Comparison of ENCODE assay signal across 11 cellular contexts in the genomic region with DNA sequence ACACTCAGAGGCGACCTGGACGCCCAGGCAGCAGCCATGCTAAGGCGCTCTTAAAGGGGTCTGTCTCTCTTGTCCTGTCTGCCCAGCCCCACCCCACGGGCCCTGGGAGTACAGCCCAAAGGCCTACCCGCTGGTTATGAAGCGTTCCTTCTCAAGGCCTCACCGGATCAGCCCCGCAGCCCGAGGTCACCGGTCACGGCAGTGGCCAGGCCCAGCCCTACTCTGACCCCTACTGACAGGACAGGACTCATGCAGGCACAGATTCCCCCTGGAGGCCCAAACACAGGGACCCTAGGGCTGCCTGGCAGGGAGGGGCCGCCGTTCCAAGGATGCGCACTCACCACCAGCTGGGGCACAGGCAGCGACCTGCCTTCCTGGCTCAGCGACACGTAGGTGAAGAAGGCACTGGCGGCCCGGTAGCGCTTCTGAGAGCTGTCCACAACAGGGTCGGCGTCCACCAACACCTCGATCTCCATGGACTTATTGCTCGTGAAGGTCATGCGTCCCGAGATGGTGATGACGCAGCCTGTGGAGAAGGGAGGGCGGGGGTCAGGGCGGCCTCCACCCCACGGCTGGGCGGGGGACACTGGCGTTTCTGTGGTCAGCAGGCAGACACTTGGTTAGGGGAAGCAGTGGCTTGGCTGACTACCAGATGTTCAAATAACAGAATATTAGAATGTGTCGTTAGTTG. TPM values are rescaled to one million over a fixed set of nuclear protein-coding genes. Genes with fewer than 3 reads are reported as not detected.
DNase-seq lines count a peak whose midpoint lies in the region; ATAC-seq and TF ChIP-seq lines count a peak whose summit lies in the region.
"Had no signal": no experiment of that assay in that cellular context is flagged by ENCODE, and none has a peak within 500 bp of the region (broad histone marks: within the 10 kb centered on the region; RNA-seq: fewer than 3 reads in every experiment).

No MANE protein-coding gene starts in this region.

- intact Hi-C loops in transverse colon (cut with DNase I; ENCODE audit: low total_unique reads), result no loop called here

- H3K27ac ChIP-seq in transverse colon, result peak overlapping the region in 2 of 4 donors; percentile 34 to 69
- H3K27ac ChIP-seq: breast epithelium, PC-9 had no signal

- WGBS in transverse colon (ENCODE audit: low coverage in 1 of 2), 2 donors, result 87% methylated on average over 28 of the region's 33 CpGs; no CpG with 5 or more reads in 1 of the 2 donors

- TF ChIP-seq CTCF in astrocyte of the cerebellum (IDR thresholded peaks at IDR 0.05; ENCODE audit: low read depth, low read length, missing control alignments) (peak; percentile 39), transverse colon (IDR thresholded peaks at IDR 0.05) (peak in 4 of 5 experiments; percentile 13 to 38 (median 26))

- TF ChIP-seq POLR2A in transverse colon (IDR thresholded peaks at IDR 0.05), result no peak

- no peak for ATAC-seq in GM18520 (IDR thresholded peaks at IDR 0.05; ENCODE audit: unreplicated experiment)

- peak; percentile 5 for DNase-seq in NCI-H748 (lab: John Stamatoyannopoulos, UW; ENCODE audit: unreplicated experiment)
- no peak for DNase-seq in NCI-H748 treated with DMSO at 0.1 percent for 48 hours (lab: John Stamatoyannopoulos, UW)
- no peak for DNase-seq in astrocyte of the cerebellum (ENCODE audit: low read depth)
- peak; percentile 89 for DNase-seq in iPS-NIHi7 (ENCODE audit: extremely low spot score)
- DNase-seq in transverse colon, result no peak
- DNase-seq in effector CD4-positive, alpha-beta T cell, result no peak
- no peak for DNase-seq in NAMALWA (ENCODE audit: low spot score)
- DNase-seq: PC-9 had no signal

- in situ Hi-C loops in astrocyte of the cerebellum (cut with HindIII; ENCODE audit: low sequenced_read_pairs), result no loop called here
- in situ Hi-C loops in transverse colon (cut with MboI; ENCODE audit: low pct_ligation_motif_present in 1 of 4, low pct_unique_long_range_greater_than_20kb in 1 of 4, low sequenced_read_pairs in 3 of 4), result no loop called here

- no peaks in the 10 kb centered on the region for H3K27me3 ChIP-seq in transverse colon
- H3K27me3 ChIP-seq: breast epithelium had no signal

- peaks cover 10 to 25% (median 20%) of the 10 kb centered on the region in 4 donors for H3K4me1 ChIP-seq in transverse colon
- H3K4me1 ChIP-seq: breast epithelium had no signal

- H3K4me3 ChIP-seq in astrocyte of the cerebellum (ENCODE audit: low read depth, low read length) (no peak overlapping the region), transverse colon (no peak overlapping the region)
- H3K4me3 ChIP-seq: breast epithelium, PC-9 had no signal

- TF ChIP-seq EP300 in transverse colon (IDR thresholded peaks at IDR 0.05; ENCODE audit: low read depth), result no peak

- H3K9me3 ChIP-seq in transverse colon, result no peaks in the 10 kb centered on the region
- H3K9me3 ChIP-seq: breast epithelium had no signal

- H3K36me3 ChIP-seq in transverse colon, result no peaks in the 10 kb centered on the region
- H3K36me3 ChIP-seq: breast epithelium had no signal

RNA-seq across cellular contexts. Expression of gene GPR153, which starts 20.0 kb away (rescaled TPM):
- total RNA-seq in transverse colon, result 10 to 100 TPM; 15.6 to 38.2 (median 27.8) TPM

RNA-seq across cellular contexts. Expression of gene HES3, which starts 36.9 kb away (rescaled TPM):
- total RNA-seq in transverse colon, result not detected
- total RNA-seq: B cell, breast epithelium, PC-9 had no signal

RNA-seq across cellular contexts. Expression of gene ICMT, which starts 45.1 kb away (rescaled TPM):
- 10 to 100 TPM; 21.3 to 84.1 (median 61.8) TPM for total RNA-seq in transverse colon

Comparison
In these comparisons a context has a peak if more than half of its experiments do, and no peak if none do; other contexts are left out.
1. DNase-seq: peak in NCI-H748 (single experiment) and iPS-NIHi7 (single experiment); none in NCI-H748 treated with DMSO at 0.1 percent for 48 hours (single experiment), astrocyte of the cerebellum (single experiment), transverse colon (single experiment), effector CD4-positive, alpha-beta T cell (single experiment) and NAMALWA (single experiment).